In the genomic region with DNA sequence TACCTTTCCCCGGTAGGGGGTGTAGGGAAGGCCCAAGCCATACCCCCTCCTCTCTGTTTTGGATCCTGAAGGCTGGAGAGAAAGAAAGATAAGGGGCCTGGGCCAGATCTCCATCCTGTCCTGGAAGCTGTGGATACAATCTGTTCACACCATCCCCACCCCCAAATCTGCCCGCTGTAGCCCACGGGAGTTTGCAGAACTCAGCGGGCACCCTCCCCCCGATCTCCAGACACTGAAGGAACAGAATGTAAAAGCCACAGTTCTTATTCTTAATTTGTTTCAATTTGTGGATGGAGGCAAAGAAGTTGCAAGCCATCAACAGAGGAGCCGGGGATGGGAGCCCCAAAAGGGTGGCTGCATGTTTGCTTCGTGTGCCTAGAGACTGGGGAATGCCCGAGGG, we compare ENCODE assay signal across 16 cellular contexts. TPM values are rescaled to one million over a fixed set of nuclear protein-coding genes. Genes with fewer than 3 reads are reported as not detected.
A peak's percentile ranks its signal among the peaks of the same experiment; 100 is the strongest.
DNase-seq lines count a peak whose midpoint lies in the region; ATAC-seq and TF ChIP-seq lines count a peak whose summit lies in the region.
"Had no signal": no experiment of that assay in that cellular context is flagged by ENCODE, and none has a peak within 500 bp of the region (broad histone marks: within the 10 kb centered on the region; RNA-seq: fewer than 3 reads in every experiment).

No MANE protein-coding gene starts in this region.

- peak overlapping the region; percentile 71 for H3K27ac Mint-ChIP-seq in activated CD8-positive, alpha-beta T cell treated with anti-CD3 and anti-CD28 coated beads, Interleukin-2, amount 10 ng/mL, durations not matched to agents 7 days and 5 days
- H3K27ac Mint-ChIP-seq in mesothelial cell of epicardium = peak overlapping the region; percentile 71
- H3K27ac Mint-ChIP-seq: activated B cell treated with CpG ODN at 0.5 μM for 24 hours, nephron progenitor cell had no signal

- H3K27me3 ChIP-seq in right atrium auricular region (no peaks in the 10 kb centered on the region), brain microvascular endothelial cell (replicated peaks) (no peaks in the 10 kb centered on the region)
- H3K27me3 ChIP-seq: colonic mucosa had no signal

- POLR2A ChIA-PET in activated CD8-positive, alpha-beta T cell treated with anti-CD3 and anti-CD28 coated beads, Interleukin-2, amount 10 ng/mL, durations not matched to agents 7 days and 5 days (lab: Charles Lee) = interaction anchor here (1.1 to 1.6 kb wide), 2 partner anchors 10 to 18 kb away, joined by 3 to 6 read pairs; no protein-coding TSS in a partner anchor

- CTCF ChIA-PET in activated CD8-positive, alpha-beta T cell treated with anti-CD3 and anti-CD28 coated beads, Interleukin-2, amount 10 ng/mL, durations not matched to agents 7 days and 5 days (lab: Charles Lee) = no interaction called here

- no peak overlapping the region for H3K4me3 Mint-ChIP-seq in activated CD8-positive, alpha-beta T cell treated with anti-CD3 and anti-CD28 coated beads, Interleukin-2, amount 10 ng/mL, durations not matched to agents 7 days and 5 days
- no peak overlapping the region for H3K4me3 Mint-ChIP-seq in mesothelial cell of epicardium
- H3K4me3 Mint-ChIP-seq: activated B cell treated with CpG ODN at 0.5 μM for 24 hours, nephron progenitor cell had no signal

- ATAC-seq in Right ventricle myocardium inferior = no peak
- no peak for ATAC-seq in activated CD8-positive, alpha-beta T cell treated with anti-CD3 and anti-CD28 coated beads, Interleukin-2, amount 10 ng/mL, durations not matched to agents 7 days and 5 days
- no peak for ATAC-seq in HG02763 (IDR thresholded peaks at IDR 0.05; ENCODE audit: unreplicated experiment)

- H3K36me3 Mint-ChIP-seq in activated CD8-positive, alpha-beta T cell treated with anti-CD3 and anti-CD28 coated beads, Interleukin-2, amount 10 ng/mL, durations not matched to agents 7 days and 5 days (ENCODE audit: low read depth) = peaks cover 60% of the 10 kb centered on the region
- peaks cover 9% of the 10 kb centered on the region for H3K36me3 Mint-ChIP-seq in mesothelial cell of epicardium

- no peaks in the 10 kb centered on the region for H3K9me3 ChIP-seq in right atrium auricular region
- H3K9me3 ChIP-seq: colonic mucosa had no signal

- peaks cover 79% of the 10 kb centered on the region for H3K4me1 Mint-ChIP-seq in activated CD8-positive, alpha-beta T cell treated with anti-CD3 and anti-CD28 coated beads, Interleukin-2, amount 10 ng/mL, durations not matched to agents 7 days and 5 days (ENCODE audit: low read depth)
- peaks cover 46% of the 10 kb centered on the region for H3K4me1 Mint-ChIP-seq in mesothelial cell of epicardium

- H3K9me3 Mint-ChIP-seq in activated CD8-positive, alpha-beta T cell treated with anti-CD3 and anti-CD28 coated beads, Interleukin-2, amount 10 ng/mL, durations not matched to agents 7 days and 5 days (ENCODE audit: insufficient read depth) = no peaks in the 10 kb centered on the region
- H3K9me3 Mint-ChIP-seq in mesothelial cell of epicardium = no peaks in the 10 kb centered on the region
- H3K9me3 Mint-ChIP-seq: activated B cell treated with CpG ODN at 0.5 μM for 24 hours, nephron progenitor cell had no signal

- intact Hi-C loops in Right ventricle myocardium inferior (cut with DNase I) = no loop called here

- TF ChIP-seq CTCF in right atrium auricular region (IDR thresholded peaks at IDR 0.05) (no peak), mesothelial cell of epicardium (IDR thresholded peaks at IDR 0.05; ENCODE audit: unreplicated experiment) (no peak), brain microvascular endothelial cell (IDR thresholded peaks at IDR 0.05; ENCODE audit: low read depth, low read length, missing control alignments) (no peak)

- no peaks in the 10 kb centered on the region for H3K27me3 Mint-ChIP-seq in activated CD8-positive, alpha-beta T cell treated with anti-CD3 and anti-CD28 coated beads, Interleukin-2, amount 10 ng/mL, durations not matched to agents 7 days and 5 days (ENCODE audit: low read depth)
- no peaks in the 10 kb centered on the region for H3K27me3 Mint-ChIP-seq in mesothelial cell of epicardium (ENCODE audit: low read depth)
- H3K27me3 Mint-ChIP-seq: activated B cell treated with CpG ODN at 0.5 μM for 24 hours had no signal

- H3K36me3 ChIP-seq in right atrium auricular region (no peaks in the 10 kb centered on the region), brain microvascular endothelial cell (replicated peaks) (no peaks in the 10 kb centered on the region)
- H3K36me3 ChIP-seq: colonic mucosa had no signal

- peaks cover 0 to 87% of the 10 kb centered on the region in 2 donors for H3K4me1 ChIP-seq in right atrium auricular region

- peak; percentile 9 for DNase-seq in Right ventricle myocardium inferior (ENCODE audit: missing footprints)
- no peak for DNase-seq in right atrium auricular region (ENCODE audit: low spot score)
- no peak for DNase-seq in activated CD8-positive, alpha-beta T cell treated with anti-CD3 and anti-CD28 coated beads, Interleukin-2, amount 10 ng/mL, durations not matched to agents 7 days and 5 days
- DNase-seq in mesothelial cell of epicardium (ENCODE audit: low spot score in 2 of 2, unreplicated experiment in 2 of 2) = no peak
- no peak for DNase-seq in NCI-H2081 treated with DMSO at 0.1 percent for 48 hours (lab: John Stamatoyannopoulos, UW)
- no peak for DNase-seq in brain microvascular endothelial cell
- DNase-seq: activated B cell treated with CpG ODN at 0.5 μM for 24 hours, colonic mucosa, DMS 273 treated with DMSO at 0.1 percent for 48 hours, Karpas-422, NCI-H2171 treated with DMSO at 0.1 percent for 48 hours, nephron progenitor cell had no signal

- in situ Hi-C loops in brain microvascular endothelial cell (cut with HindIII; ENCODE audit: low pct_ligation_motif_present, low sequenced_read_pairs) = no loop called here

- H3K4me3 ChIP-seq in right atrium auricular region (no peak overlapping the region), brain microvascular endothelial cell (ENCODE audit: low read depth, low read length) (no peak overlapping the region)
- H3K4me3 ChIP-seq: colonic mucosa, lung had no signal

- peak overlapping the region in 1 of 2 donors; percentile 14 for H3K27ac ChIP-seq in right atrium auricular region
- no peak overlapping the region for H3K27ac ChIP-seq in brain microvascular endothelial cell
- H3K27ac ChIP-seq: colonic mucosa had no signal

RNA-seq across cellular contexts. Expression of a gene that starts 27.2 kb away (rescaled TPM):
- total RNA-seq in Right ventricle myocardium inferior (0.92 TPM), right atrium auricular region (1 to 10 TPM in 1 of 2 donors, not detected in 1; 1.6 TPM), mesothelial cell of epicardium (0.27 TPM in 1 of 3 replicates, not detected in the others)
- total RNA-seq in activated CD8-positive, alpha-beta T cell treated with anti-CD3 and anti-CD28 coated beads, Interleukin-2, amount 10 ng/mL, durations not matched to agents 7 days and 5 days = under 1 TPM in 1 of 2 experiments, not detected in 1; 0.29 TPM
- total RNA-seq: activated B cell treated with CpG ODN at 0.5 μM for 24 hours; H4; T-helper 1 cell treated with Interleukin-12 subunit alpha and Interleukin-12 subunit beta and Interleukin-4 antibody, amounts not matched to agents 30 ng/mL and 1 ng/mL, for 36 hours had no signal

RNA-seq across cellular contexts. Expression of a gene that starts 28.4 kb away (rescaled TPM):
- total RNA-seq in Right ventricle myocardium inferior (17.9 TPM), right atrium auricular region (10 to 100 TPM; 28.5 to 51.7 TPM), mesothelial cell of epicardium (74.0 to 80.8 TPM (median 79.6 TPM) in 3 replicates)
- 10 to 100 TPM; 61.1 to 63.2 TPM for total RNA-seq in activated CD8-positive, alpha-beta T cell treated with anti-CD3 and anti-CD28 coated beads, Interleukin-2, amount 10 ng/mL, durations not matched to agents 7 days and 5 days

RNA-seq across cellular contexts. Expression of a gene that starts 49.7 kb away (rescaled TPM):
- total RNA-seq in Right ventricle myocardium inferior (1.9 TPM), right atrium auricular region (1 to 10 TPM in 1 of 2 donors, under 1 TPM in 1; 0.44 to 1.0 TPM), mesothelial cell of epicardium (16.4 to 18.9 TPM (median 16.8 TPM) in 3 replicates)
- total RNA-seq in activated CD8-positive, alpha-beta T cell treated with anti-CD3 and anti-CD28 coated beads, Interleukin-2, amount 10 ng/mL, durations not matched to agents 7 days and 5 days = 100 to 1,000 TPM; 103 to 110 TPM
